In the genomic region with DNA sequence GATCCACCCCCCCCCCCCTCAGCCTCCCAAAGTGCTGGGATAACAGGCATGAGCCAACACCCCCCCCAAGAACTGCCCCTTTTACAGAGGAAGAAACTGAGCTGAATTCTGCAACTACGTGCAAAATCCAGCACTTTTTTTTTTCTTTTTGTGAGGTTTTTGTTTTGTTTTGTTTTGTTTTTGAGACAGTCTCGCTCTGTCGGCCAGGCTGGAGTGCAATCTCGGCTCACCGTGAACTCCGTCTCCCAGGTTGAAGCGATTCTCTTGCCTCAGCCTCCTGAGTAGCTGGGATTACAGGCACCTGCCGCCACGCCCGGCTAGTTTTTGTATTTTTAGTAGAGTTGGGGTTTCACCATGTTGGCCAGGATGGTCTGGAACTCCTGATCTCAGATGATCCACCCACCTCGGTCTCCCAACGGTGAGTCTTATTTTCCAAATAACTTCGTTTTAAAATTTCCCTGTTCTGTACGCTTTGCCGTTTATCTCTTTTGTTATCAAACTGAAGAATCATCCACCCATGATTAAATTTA, we compare ENCODE assay signal across 14 cellular contexts. TPM values are rescaled to one million over a fixed set of nuclear protein-coding genes. Genes with fewer than 3 reads are reported as not detected.
DNase-seq lines count a peak whose midpoint lies in the region; ATAC-seq and TF ChIP-seq lines count a peak whose summit lies in the region.
"Had no signal": no experiment of that assay in that cellular context is flagged by ENCODE, and none has a peak within 500 bp of the region (broad histone marks: within the 10 kb centered on the region; RNA-seq: fewer than 3 reads in every experiment).

No MANE protein-coding gene starts in this region.

- H2AFZ ChIP-seq in MM.1S (ENCODE audit: low read length) = no peak overlapping the region

- peak overlapping the region; percentile 91 for H3K9ac ChIP-seq in MM.1S (ENCODE audit: low read length)

- no peaks in the 10 kb centered on the region for H3K9me2 ChIP-seq in MM.1S (replicated peaks; ENCODE audit: insufficient read depth, low read length)

- H3K9me3 Mint-ChIP-seq in activated T-cell treated with anti-CD3 and anti-CD28 coated beads, Interleukin-2, amount 50 U/mL, for 72 hours = peaks cover 6 to 7% of the 10 kb centered on the region in 2 donors
- H3K9me3 Mint-ChIP-seq in central memory CD8-positive, alpha-beta T cell = peaks cover 6% of the 10 kb centered on the region

- H3F3A ChIP-seq in MM.1S (ENCODE audit: insufficient read depth, low read length) = peaks cover 18% of the 10 kb centered on the region

- no peaks in the 10 kb centered on the region for H3K9me3 ChIP-seq in MM.1S (replicated peaks; ENCODE audit: insufficient read depth, low read length)
- H3K9me3 ChIP-seq: left lung, thoracic aorta had no signal

- no peaks in the 10 kb centered on the region for H3K27me3 ChIP-seq in MM.1S (replicated peaks; ENCODE audit: insufficient read depth, low read length)

- TF ChIP-seq CTCF in MM.1S (IDR thresholded peaks at IDR 0.05; ENCODE audit: low read length) = no peak

- peaks cover 22% of the 10 kb centered on the region for H3K27me3 Mint-ChIP-seq in activated T-cell treated with anti-CD3 and anti-CD28 coated beads, Interleukin-2, amount 50 U/mL, for 72 hours (ENCODE audit: low read depth)
- H3K27me3 Mint-ChIP-seq in central memory CD8-positive, alpha-beta T cell = no peaks in the 10 kb centered on the region

- peak overlapping the region; percentile 73 to 82 for H3K4me3 Mint-ChIP-seq in activated T-cell treated with anti-CD3 and anti-CD28 coated beads, Interleukin-2, amount 50 U/mL, for 72 hours
- peak overlapping the region; percentile 66 for H3K4me3 Mint-ChIP-seq in central memory CD8-positive, alpha-beta T cell

- no peaks in the 10 kb centered on the region for H4K20me1 ChIP-seq in MM.1S (ENCODE audit: insufficient read depth, low read length)

- peaks cover 34% of the 10 kb centered on the region for H3K4me1 Mint-ChIP-seq in activated T-cell treated with anti-CD3 and anti-CD28 coated beads, Interleukin-2, amount 50 U/mL, for 72 hours (ENCODE audit: low read depth)
- H3K4me1 Mint-ChIP-seq in central memory CD8-positive, alpha-beta T cell = peaks cover 22% of the 10 kb centered on the region

- no peak for ATAC-seq in activated T-cell treated with anti-CD3 and anti-CD28 coated beads, Interleukin-2, amount 50 U/mL, for 72 hours (replicated peaks in 1 of 2)
- no peak for ATAC-seq in central memory CD8-positive, alpha-beta T cell (replicated peaks; ENCODE audit: extremely low read depth, poor library complexity, severe bottlenecking)

- peak overlapping the region; percentile 100 for H3K27ac ChIP-seq in MM.1S (ENCODE audit: low read length)
- H3K27ac ChIP-seq: left lung, thoracic aorta had no signal

- peak overlapping the region; percentile 57 for H3K4me2 ChIP-seq in MM.1S (ENCODE audit: low read depth, low read length)

- no peak for DNase-seq in activated T-cell treated with anti-CD3 and anti-CD28 coated beads, Interleukin-2, amount 50 U/mL, for 72 hours
- DNase-seq in activated T-cell treated with anti-CD3 and anti-CD28 coated beads for 4 hours = no peak
- DNase-seq in MM.1S = peak; percentile 21
- no peak for DNase-seq in central memory CD8-positive, alpha-beta T cell (ENCODE audit: low spot score in 2 of 2)
- DNase-seq in stimulated activated CD8-positive, alpha-beta memory T cell treated with anti-CD3 and anti-CD28 coated beads, Interleukin-4, amount 100 ng/mL, for 48 hours = peak; percentile 34
- no peak for DNase-seq in HuH-7.5 (ENCODE audit: low spot score)
- DNase-seq in NCI-H2196 (lab: John Stamatoyannopoulos, UW; ENCODE audit: unreplicated experiment) = no peak
- no peak for DNase-seq in superior temporal gyrus (ENCODE audit: extremely low spot score)
- DNase-seq: DMS79, left lung, NCI-H2029, NCI-H526 treated with DMSO at 0.1 percent for 48 hours had no signal

- no peaks in the 10 kb centered on the region for H3K36me3 ChIP-seq in MM.1S (replicated peaks; ENCODE audit: insufficient read depth, low read length)
- H3K36me3 ChIP-seq: left lung, thoracic aorta had no signal

- H3K4me3 ChIP-seq in MM.1S (ENCODE audit: low read length) = peak overlapping the region; percentile 62
- H3K4me3 ChIP-seq: left lung, thoracic aorta had no signal

- peaks cover 2 to 6% of the 10 kb centered on the region in 2 donors for H3K36me3 Mint-ChIP-seq in activated T-cell treated with anti-CD3 and anti-CD28 coated beads, Interleukin-2, amount 50 U/mL, for 72 hours (ENCODE audit: insufficient read depth in 2 of 2)
- peaks cover 4% of the 10 kb centered on the region for H3K36me3 Mint-ChIP-seq in central memory CD8-positive, alpha-beta T cell (ENCODE audit: insufficient read depth)

- peaks cover 7% of the 10 kb centered on the region for H3K4me1 ChIP-seq in MM.1S (ENCODE audit: low read length)

- peaks cover 7% of the 10 kb centered on the region; the same call in 1 of the 2 replicates for H3K79me2 ChIP-seq in MM.1S (ENCODE audit: low read length)

- H3K27ac Mint-ChIP-seq in activated T-cell treated with anti-CD3 and anti-CD28 coated beads, Interleukin-2, amount 50 U/mL, for 72 hours = peak overlapping the region; percentile 73
- H3K27ac Mint-ChIP-seq in central memory CD8-positive, alpha-beta T cell (ENCODE audit: low read depth) = no peak overlapping the region

RNA-seq across cellular contexts. Expression of a gene that starts 4.9 kb away (rescaled TPM):
- 1 to 10 TPM in 1 of 2 donors, under 1 TPM in 1; 0.22 to 1.4 TPM for total RNA-seq in activated T-cell treated with anti-CD3 and anti-CD28 coated beads, Interleukin-2, amount 50 U/mL, for 72 hours
- total RNA-seq: LHCN-M2 had no signal

Comparison
In these comparisons a context has a peak if more than half of its experiments do, and no peak if none do; other contexts are left out.
1. DNase-seq: peak in MM.1S (single experiment) and stimulated activated CD8-positive, alpha-beta memory T cell treated with anti-CD3 and anti-CD28 coated beads, Interleukin-4, amount 100 ng/mL, for 48 hours (single experiment); none in activated T-cell treated with anti-CD3 and anti-CD28 coated beads, Interleukin-2, amount 50 U/mL, for 72 hours (0 of 2), activated T-cell treated with anti-CD3 and anti-CD28 coated beads for 4 hours (single experiment), central memory CD8-positive, alpha-beta T cell (0 of 2), HuH-7.5 (single experiment), NCI-H2196 (single experiment) and superior temporal gyrus (single experiment).